1 cellular context compared by ENCODE assay signal in the genomic region with DNA sequence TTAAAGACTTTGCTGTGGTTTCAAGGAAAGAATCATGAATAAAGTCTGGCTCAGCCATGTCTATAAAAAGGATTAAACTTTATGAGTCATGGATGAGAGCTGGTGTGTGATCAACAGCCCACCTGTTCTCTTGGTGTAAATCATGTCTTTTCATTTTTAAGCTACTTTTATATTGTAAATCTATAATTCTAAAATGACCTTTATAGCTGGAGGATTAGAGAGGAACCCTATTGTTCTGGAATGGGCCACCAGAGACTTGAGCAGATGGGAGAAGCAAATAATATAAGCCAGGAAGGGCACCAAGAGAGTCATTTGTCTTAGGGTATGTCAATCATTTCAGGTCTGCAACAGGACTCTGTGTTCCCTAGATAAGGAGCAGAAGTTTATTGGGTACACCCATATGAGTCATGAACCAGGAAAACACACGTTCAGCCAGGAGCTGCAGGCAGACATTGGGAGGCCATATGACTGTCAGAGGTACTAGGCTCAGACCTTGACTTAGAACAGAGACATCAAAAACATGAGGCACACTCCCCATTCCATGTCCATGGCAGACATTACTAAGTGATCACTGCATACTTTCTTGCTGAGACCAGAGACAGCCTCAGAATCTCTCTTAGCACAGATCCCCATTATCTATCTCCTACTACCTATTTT.
TF ChIP-seq lines count a peak whose summit lies in the region.

No MANE protein-coding gene starts in this region.

TF ChIP-seq in SK-N-SH treated with all-trans-retinoic acid at 6 μM for 48 hours, 23 proteins besides CTCF, POLR2A, EP300 and RAD21 (continued from another document):
- TF ChIP-seq ISL1 (CRISPR knock-in tag; IDR thresholded peaks at IDR 0.05), result no peak
- no peak for TF ChIP-seq ZFP30 (CRISPR knock-in tag; IDR thresholded peaks at IDR 0.05)
TF ChIP-seq in SK-N-SH treated with all-trans-retinoic acid at 6 μM for 48 hours: peak in this region for 0.
